Comparison of ENCODE assay signal across 9 cellular contexts in genomic region chr22:46065733-46066454, GRCh38.
A peak's percentile ranks its signal among the peaks of the same experiment; 100 is the strongest.
DNase-seq lines count a peak whose midpoint lies in the region; ATAC-seq, FAIRE-seq and TF ChIP-seq lines count a peak whose summit lies in the region.
"Had no signal": no experiment of that assay in that cellular context is flagged by ENCODE, and none has a peak within 500 bp of the region (broad histone marks: within the 10 kb centered on the region; RNA-seq: fewer than 3 reads in every experiment).

No MANE protein-coding gene starts in this region.

- DNase-seq in HT-29 (ENCODE audit: low spot score) (peak; percentile 62), ascending aorta (ENCODE audit: low spot score in 2 of 2) (no peak), kidney (no peak), HUDEP-2 (lab: John Stamatoyannopoulos, UW; ENCODE audit: unreplicated experiment in 76 of 76) (no peak), NCI-H526 treated with DMSO at 0.1 percent for 48 hours (lab: John Stamatoyannopoulos, UW) (no peak)
- DNase-seq: activated naive CD4-positive, alpha-beta T cell treated with Interleukin-2 at 50 U/mL for 16 hours had no signal

- peaks cover 0 to 5% of the 10 kb centered on the region in 2 donors for H3K36me3 ChIP-seq in ascending aorta
- H3K36me3 ChIP-seq in kidney (ENCODE audit: control insufficient read depth in 1 of 2, insufficient read depth in 2 of 2, low read length in 2 of 2), result no peaks in the 10 kb centered on the region

- H3K27ac ChIP-seq in ascending aorta (peak overlapping the region; percentile 99 to 100), kidney (ENCODE audit: low read depth in 2 of 2, low read length in 2 of 2) (peak overlapping the region; percentile 80 to 93), temporal lobe (ENCODE audit: low read depth, low read length) (peak overlapping the region; percentile 98)

- H3K4me3 ChIP-seq in ascending aorta (peak overlapping the region; percentile 27 to 95), kidney (ENCODE audit: low read length in 2 of 2) (peak overlapping the region; percentile 12 to 81)

- no peak for ATAC-seq in GM18867 (IDR thresholded peaks at IDR 0.05; ENCODE audit: unreplicated experiment)
- ATAC-seq: WTC11 had no signal

- peak; percentile 6 for FAIRE-seq in kidney (lab: Jason Lieb, UNC)

- intact Hi-C loops in ascending aorta (cut with DNase I) (no loop called here), kidney (cut with DNase I) (no loop called here)

- H3K9ac ChIP-seq in kidney (ENCODE audit: low read length in 2 of 2), result peak overlapping the region; percentile 17 to 87

- H3K9me3 ChIP-seq in ascending aorta (no peaks in the 10 kb centered on the region), kidney (ENCODE audit: control insufficient read depth in 1 of 2, low read length in 2 of 2) (no peaks in the 10 kb centered on the region)

- H3K4me1 ChIP-seq in ascending aorta (peaks cover 30 to 61% of the 10 kb centered on the region in 2 donors), kidney (ENCODE audit: control insufficient read depth in 1 of 2, insufficient read depth in 1 of 2, low read depth in 1 of 2, low read length in 2 of 2) (peaks cover 20 to 23% of the 10 kb centered on the region in 2 donors)

- TF ChIP-seq CTCF in ascending aorta (IDR thresholded peaks at IDR 0.05) (no peak), kidney (IDR thresholded peaks at IDR 0.05; ENCODE audit: borderline replicate concordance, extremely low read depth, insufficient read depth) (no peak)

- H3K27me3 ChIP-seq in ascending aorta, result no peaks in the 10 kb centered on the region
